Comparison of ENCODE assay signal across 16 cellular contexts in the genomic region with DNA sequence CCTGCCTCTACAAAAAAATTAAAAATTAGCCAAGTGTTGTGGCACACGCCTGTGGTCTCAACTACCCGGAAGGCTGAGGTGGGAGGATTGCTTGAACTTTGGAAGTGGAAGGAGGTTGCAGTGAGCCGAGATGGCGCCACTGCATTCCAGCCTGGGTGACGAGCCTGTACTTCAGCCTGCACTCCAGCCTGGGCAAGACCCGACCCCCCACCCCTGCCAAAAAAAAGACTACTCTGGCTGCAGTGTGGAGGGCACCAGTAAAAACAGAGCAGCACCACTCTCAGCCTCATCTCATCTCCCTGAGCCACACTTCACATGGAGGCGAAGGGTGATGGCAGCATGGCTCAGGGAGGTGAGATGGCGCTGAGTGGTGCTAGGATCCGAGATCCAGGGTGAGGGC. TPM values are rescaled to one million over a fixed set of nuclear protein-coding genes. Genes with fewer than 3 reads are reported as not detected.
DNase-seq lines count a peak whose midpoint lies in the region; ATAC-seq and TF ChIP-seq lines count a peak whose summit lies in the region.
"Had no signal": no experiment of that assay in that cellular context is flagged by ENCODE, and none has a peak within 500 bp of the region (broad histone marks: within the 10 kb centered on the region; RNA-seq: fewer than 3 reads in every experiment).

No MANE protein-coding gene starts in this region.

- dilution Hi-C loops in IMR-90 (cut with HindIII; ENCODE audit: low sequenced_read_pairs, unreplicated experiment) = no loop called here

- H3K23ac ChIP-seq in IMR-90 (ENCODE audit: low read depth, low read length) = no peak overlapping the region

- peak overlapping the region in 7 of 11 experiments; percentile 13 to 36 (median 24); a peak in 9 of 22 replicates for H3K4me2 ChIP-seq in BLaER1 treated with 17β-estradiol and CSF1 and Interleukin-3, amounts not matched to agents 10 nM and 100 nM
- H3K4me2 ChIP-seq in IMR-90 (ENCODE audit: low read depth, low read length) = no peak overlapping the region
- H3K4me2 ChIP-seq: A549 had no signal

- no peak for TF ChIP-seq CTCF in IMR-90 (conservative IDR thresholded peaks at IDR 0.05; ENCODE audit: low read depth, low read length)
- no peak for TF ChIP-seq CTCF in endothelial cell (IDR thresholded peaks at IDR 0.05; ENCODE audit: unreplicated experiment)
- TF ChIP-seq CTCF in osteocyte (IDR thresholded peaks at IDR 0.05) = no peak

- peak overlapping the region; percentile 20; the same call in 1 of the 2 replicates for H3K4ac ChIP-seq in IMR-90 (ENCODE audit: low read depth, low read length)

- H3K36me3 Mint-ChIP-seq in endothelial cell (ENCODE audit: low read depth, unreplicated experiment) = peaks cover 4% of the 10 kb centered on the region
- no peaks in the 10 kb centered on the region for H3K36me3 Mint-ChIP-seq in osteocyte (ENCODE audit: unreplicated experiment)
- H3K36me3 Mint-ChIP-seq: CD8-positive, alpha-beta memory T cell had no signal

- no peak overlapping the region for H3K18ac ChIP-seq in IMR-90 (ENCODE audit: low read depth, low read length)

- CTCF ChIA-PET in IMR-90 (lab: Yijun Ruan, JAX) = no interaction called here

- H3K27ac Mint-ChIP-seq in endothelial cell (ENCODE audit: unreplicated experiment) = no peak overlapping the region
- no peak overlapping the region for H3K27ac Mint-ChIP-seq in osteocyte (ENCODE audit: unreplicated experiment)
- H3K27ac Mint-ChIP-seq: HFFc6 had no signal

- H4K91ac ChIP-seq in IMR-90 (ENCODE audit: insufficient read depth, low read depth, low read length) = no peak overlapping the region

- peaks cover 3% of the 10 kb centered on the region for H3K4me1 Mint-ChIP-seq in endothelial cell (ENCODE audit: unreplicated experiment)
- peaks cover 16% of the 10 kb centered on the region for H3K4me1 Mint-ChIP-seq in osteocyte (ENCODE audit: unreplicated experiment)
- H3K4me1 Mint-ChIP-seq: CD8-positive, alpha-beta memory T cell; IgD-negative memory B cell had no signal

- POLR2A ChIA-PET in IMR-90 (lab: Charles Lee; ENCODE audit: unreplicated experiment) = no interaction called here

- H3K4me3 Mint-ChIP-seq in endothelial cell (ENCODE audit: unreplicated experiment) = peak overlapping the region; percentile 71
- H3K4me3 Mint-ChIP-seq in osteocyte (ENCODE audit: unreplicated experiment) = no peak overlapping the region
- H3K4me3 Mint-ChIP-seq: CD8-positive, alpha-beta memory T cell; HFFc6; IgD-negative memory B cell had no signal

- H3K9me3 Mint-ChIP-seq in endothelial cell (ENCODE audit: unreplicated experiment) (no peaks in the 10 kb centered on the region), osteocyte (ENCODE audit: unreplicated experiment) (no peaks in the 10 kb centered on the region)
- H3K9me3 Mint-ChIP-seq: HFFc6 had no signal

- no peak overlapping the region for H3K14ac ChIP-seq in IMR-90 (replicated peaks; ENCODE audit: low read depth, low read length)

- H3K27me3 Mint-ChIP-seq in endothelial cell (ENCODE audit: unreplicated experiment) (peaks cover 9% of the 10 kb centered on the region), osteocyte (ENCODE audit: unreplicated experiment) (peaks cover 18% of the 10 kb centered on the region)

- peaks cover 5 to 20% (median 15%) of the 10 kb centered on the region in 10 experiments; a peak in 15 of 20 replicates for H3K4me1 ChIP-seq in BLaER1 treated with 17β-estradiol and CSF1 and Interleukin-3, amounts not matched to agents 10 nM and 100 nM
- H3K4me1 ChIP-seq in IMR-90 (ENCODE audit: control insufficient read depth, insufficient read depth, low read length) = peaks cover 18% of the 10 kb centered on the region
- H3K4me1 ChIP-seq: Caco-2 had no signal

- 0 out of 4 replicates have a peak, but pooled peaks cover 0 to 11% of the 10 kb centered on the region in 2 experiments for H3K79me1 ChIP-seq in IMR-90 (ENCODE audit: low read depth in 1 of 2, low read length in 2 of 2)

- H3K36me3 ChIP-seq in BLaER1 treated with 17β-estradiol and CSF1 and Interleukin-3, amounts not matched to agents 10 nM and 100 nM = no peaks in the 10 kb centered on the region
- no peaks in the 10 kb centered on the region for H3K36me3 ChIP-seq in IMR-90 (ENCODE audit: control insufficient read depth, insufficient read depth, low read length)
- H3K36me3 ChIP-seq: BE2C had no signal

- no peak overlapping the region for H2AK9ac ChIP-seq in IMR-90 (replicated peaks; ENCODE audit: low read depth, low read length, poor library complexity)

- intact Hi-C loops in IMR-90 (cut with micrococcal nuclease) = loop anchor here (10.0 kb wide), 1 partner anchor 368 kb away; the partner anchor contains the start of genes C2CD2L and DPAGT1

- in situ Hi-C loops in IMR-90 (cut with MboI; ENCODE audit: low sequenced_read_pairs) = loop anchor here (5.0 kb wide), 2 partner anchors 41 to 116 kb away; no protein-coding TSS in a partner anchor

- H3K9ac ChIP-seq in BLaER1 treated with 17β-estradiol and CSF1 and Interleukin-3, amounts not matched to agents 10 nM and 100 nM = no peak overlapping the region
- no peak overlapping the region for H3K9ac ChIP-seq in IMR-90 (ENCODE audit: low read depth, low read length)

- H4K5ac ChIP-seq in IMR-90 (ENCODE audit: low read depth, low read length) = no peak overlapping the region

- no peak overlapping the region for H3K4me3 ChIP-seq in BLaER1 treated with 17β-estradiol and CSF1 and Interleukin-3, amounts not matched to agents 10 nM and 100 nM
- no peak overlapping the region for H3K4me3 ChIP-seq in IMR-90 (ENCODE audit: insufficient read depth, low read depth, low read length)
- H3K4me3 ChIP-seq: A549 had no signal

- no peak for TF ChIP-seq RAD21 in IMR-90 (IDR thresholded peaks at IDR 0.05; ENCODE audit: low read length)

- peak overlapping the region; percentile 63; the same call in 1 of the 3 replicates for H2BK15ac ChIP-seq in IMR-90 (ENCODE audit: low read depth, low read length)

- DNase-seq in IMR-90 (no peak), endothelial cell (ENCODE audit: low spot score) (no peak), osteocyte (ENCODE audit: extremely low spot score, unreplicated experiment) (peak; percentile 42), SW480 (ENCODE audit: low spot score) (no peak), NCI-H1092 treated with DMSO at 0.1 percent for 48 hours (lab: John Stamatoyannopoulos, UW) (no peak)
- DNase-seq in activated CD4-positive, CD25-positive, alpha-beta regulatory T cell (lab: John Stamatoyannopoulos, UW) = no peak
- DNase-seq: BE2C; CD8-positive, alpha-beta memory T cell; DND-41; GOT3; HCEC 1CT; HFFc6 had no signal

- 0 out of 22 replicates have a peak, but pooled peaks cover 0 to 4% (median 0%) of the 10 kb centered on the region in 11 experiments for H3K27me3 ChIP-seq in BLaER1 treated with 17β-estradiol and CSF1 and Interleukin-3, amounts not matched to agents 10 nM and 100 nM
- H3K27me3 ChIP-seq in IMR-90 (ENCODE audit: control insufficient read depth, insufficient read depth, low read length) = peaks cover 12% of the 10 kb centered on the region; the same call in 1 of the 2 replicates
- H3K27me3 ChIP-seq: BE2C had no signal

- peaks cover 0 to 3% (median under 1%) of the 10 kb centered on the region in 11 experiments; a peak in 3 of 22 replicates for H3K9me3 ChIP-seq in BLaER1 treated with 17β-estradiol and CSF1 and Interleukin-3, amounts not matched to agents 10 nM and 100 nM (replicated peaks in 1 of 11)
- H3K9me3 ChIP-seq in IMR-90 (ENCODE audit: control insufficient read depth, insufficient read depth, low read length) = no peaks in the 10 kb centered on the region
- H3K9me3 ChIP-seq: A549, BE2C, Caco-2 had no signal

- H3K9me1 ChIP-seq in IMR-90 (ENCODE audit: insufficient read depth, low read length) = peaks cover 16% of the 10 kb centered on the region

- no peak overlapping the region for H2AFZ ChIP-seq in IMR-90 (replicated peaks; ENCODE audit: low read length, poor library complexity)

- H4K20me1 ChIP-seq in BLaER1 treated with 17β-estradiol and CSF1 and Interleukin-3, amounts not matched to agents 10 nM and 100 nM = no peaks in the 10 kb centered on the region
- no peaks in the 10 kb centered on the region for H4K20me1 ChIP-seq in IMR-90 (ENCODE audit: insufficient read depth, low read length)

- no CpG with 5 or more reads among the region's 9 CpGs for WGBS in IMR-90 (ENCODE audit: extremely low coverage in 2 of 2, insufficient read length in 1 of 2), 2 experiments

- no peak overlapping the region for H3K56ac ChIP-seq in IMR-90 (ENCODE audit: extremely low read depth, insufficient read depth, low read length)

- H2BK5ac ChIP-seq in IMR-90 (ENCODE audit: low read depth, low read length, poor library complexity, severe bottlenecking) = no peak overlapping the region

- no peak overlapping the region for H2AK5ac ChIP-seq in IMR-90 (ENCODE audit: low read depth, low read length)

- BruUV-seq in IMR-90 (replicated peaks; lab: Mats Ljungman, UMichigan) = no TSS peak

- peak overlapping the region; percentile 25 for H2BK120ac ChIP-seq in IMR-90 (ENCODE audit: low read depth, low read length)

- no peak overlapping the region for H2BK20ac ChIP-seq in IMR-90 (ENCODE audit: low read depth, low read length)

- ATAC-seq in IMR-90 (ENCODE audit: low read depth) = no peak
- ATAC-seq: A549 had no signal

- no peak overlapping the region for H3K27ac ChIP-seq in BLaER1 treated with 17β-estradiol and CSF1 and Interleukin-3, amounts not matched to agents 10 nM and 100 nM
- H3K27ac ChIP-seq in IMR-90 (ENCODE audit: insufficient read depth, low read length) = no peak overlapping the region
- H3K27ac ChIP-seq: A549 had no signal

- TF ChIP-seq POLR2A in IMR-90 (IDR thresholded peaks at IDR 0.05; ENCODE audit: low read depth, low read length) = no peak

- H4K8ac ChIP-seq in IMR-90 (ENCODE audit: low read depth in 2 of 2, low read length in 2 of 2) = no peak overlapping the region

TF ChIP-seq in IMR-90, 13 proteins besides CTCF, POLR2A, EP300 and RAD21 (continues in another document):
- no peak for TF ChIP-seq MAZ (IDR thresholded peaks at IDR 0.05; ENCODE audit: borderline replicate concordance, low read depth, low read length)
- TF ChIP-seq ELK1 (IDR thresholded peaks at IDR 0.05; ENCODE audit: borderline replicate concordance, low read depth, low read length) = no peak
- TF ChIP-seq FOS (IDR thresholded peaks at IDR 0.05; ENCODE audit: low read depth, low read length) = no peak
- TF ChIP-seq RCOR1 (IDR thresholded peaks at IDR 0.05; ENCODE audit: insufficient replicate concordance, low read length) = no peak

RNA-seq across cellular contexts. Expression of gene THY1, which starts 50.3 kb away (rescaled TPM):
- total RNA-seq in IMR-90 (2012; rRNA removed) = 703 and 816 TPM in 2 replicates
- 1,657 and 2,603 TPM in 2 replicates for polyA plus RNA-seq in IMR-90 (2012; rRNA removed)
- 329 and 2,274 TPM in 2 replicates for polyA plus RNA-seq in IMR-90 (2012; cell fraction: cytosol; rRNA removed)
- 846 and 954 TPM in 2 replicates for polyA plus RNA-seq in IMR-90 (2012; cell fraction: nucleus; rRNA removed; ENCODE audit: low replicate concordance)
- total RNA-seq in endothelial cell (ENCODE audit: unreplicated experiment) = 526 TPM
- 11.3 and 14.0 TPM in 2 replicates for total RNA-seq in osteocyte
- total RNA-seq: Caco-2 had no signal
- polyA plus RNA-seq: CD8-positive, alpha-beta memory T cell; IgD-negative memory B cell had no signal

Comparison
In these comparisons a context has a peak if more than half of its experiments do, and no peak if none do; other contexts are left out.
1. RNA of gene THY1, which starts 50.3 kb away (total RNA-seq): 703 to 816 TPM in IMR-90 and 526 TPM in endothelial cell (single experiment); 11.3 to 14.0 TPM in osteocyte; every median in the first group is over 10 times any median in the second.